In the genomic region with DNA sequence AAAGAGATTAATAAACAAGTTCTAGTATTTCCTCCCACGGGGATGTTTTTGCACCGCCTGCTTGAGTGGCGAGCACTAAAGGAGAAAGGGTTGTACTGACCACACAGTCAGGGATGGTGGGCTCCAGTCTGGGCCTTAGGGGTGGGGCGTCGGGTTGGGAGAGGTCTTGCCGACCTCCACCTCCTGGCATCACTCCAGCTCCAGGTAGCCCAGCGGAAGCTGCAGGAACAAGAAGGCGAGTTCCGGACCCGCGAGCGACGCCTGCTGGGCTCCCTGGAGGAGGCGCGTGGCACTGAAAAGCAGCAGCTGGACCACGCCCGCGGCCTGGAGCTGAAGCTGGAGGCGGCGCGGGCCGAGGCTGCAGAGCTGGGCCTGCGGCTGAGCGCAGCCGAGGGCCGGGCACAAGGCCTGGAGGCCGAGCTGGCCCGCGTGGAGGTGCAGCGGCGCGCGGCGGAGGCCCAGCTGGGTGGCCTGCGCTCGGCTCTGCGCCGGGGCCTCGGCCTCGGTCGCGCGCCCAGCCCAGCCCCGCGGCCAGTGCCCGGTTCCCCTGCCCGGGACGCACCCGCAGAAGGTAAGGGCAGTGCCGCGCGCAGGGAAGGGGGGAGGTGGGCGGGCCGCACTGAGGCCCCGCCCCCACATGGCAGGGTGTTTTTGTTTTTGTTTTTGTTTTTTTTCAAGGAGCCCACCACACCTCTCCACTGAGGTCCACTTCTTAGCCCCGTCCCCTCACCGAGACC, we compare ENCODE assay signal across 8 cellular contexts. TPM values are rescaled to one million over a fixed set of nuclear protein-coding genes. Genes with fewer than 3 reads are reported as not detected.
DNase-seq lines count a peak whose midpoint lies in the region; ATAC-seq and TF ChIP-seq lines count a peak whose summit lies in the region.

No MANE protein-coding gene starts in this region.

- H3K9me3 ChIP-seq in naive thymus-derived CD4-positive, alpha-beta T cell (ENCODE audit: control insufficient read depth in 2 of 3, low read length in 3 of 3): no peaks in the 10 kb centered on the region

- intact Hi-C loops in naive thymus-derived CD4-positive, alpha-beta T cell (cut with micrococcal nuclease): loop anchor here (1.0 to 10.0 kb wide), 5 partner anchors 9 to 86 kb away; partner anchors contain the start of gene ATP13A2 (in 1 of the 2)

- peaks cover 0 to 4% of the 10 kb centered on the region in 2 donors for H3K4me1 ChIP-seq in naive thymus-derived CD4-positive, alpha-beta T cell (ENCODE audit: control insufficient read depth in 2 of 2, insufficient read depth in 2 of 2, low read length in 2 of 2)

- TF ChIP-seq CTCF in GM06990 (IDR thresholded peaks at IDR 0.05; ENCODE audit: insufficient read depth, low read length, poor library complexity, severe bottlenecking): peak; percentile 91

- peak overlapping the region; percentile 14 to 83 (median 68) for H3K27ac Mint-ChIP-seq in naive thymus-derived CD4-positive, alpha-beta T cell
- H3K27ac Mint-ChIP-seq in stimulated activated memory B cell treated with anti-CD40 and anti-IgM and Interleukin-4, amounts not matched to agents 10 μg/mL and 1 μg/mL and 100 μg/mL, for 72 hours: peak overlapping the region; percentile 83

- peaks cover 4 to 14% (median 10%) of the 10 kb centered on the region in 7 donors for H3K4me1 Mint-ChIP-seq in naive thymus-derived CD4-positive, alpha-beta T cell
- H3K4me1 Mint-ChIP-seq in stimulated activated memory B cell treated with anti-CD40 and anti-IgM and Interleukin-4, amounts not matched to agents 10 μg/mL and 1 μg/mL and 100 μg/mL, for 72 hours: peaks cover 22% of the 10 kb centered on the region

- H3K36me3 Mint-ChIP-seq in naive thymus-derived CD4-positive, alpha-beta T cell: peaks cover 0 to 7% (median 0%) of the 10 kb centered on the region in 5 donors
- peaks cover 10% of the 10 kb centered on the region for H3K36me3 Mint-ChIP-seq in stimulated activated memory B cell treated with anti-CD40 and anti-IgM and Interleukin-4, amounts not matched to agents 10 μg/mL and 1 μg/mL and 100 μg/mL, for 72 hours

- peaks cover 0 to 3% (median 0%) of the 10 kb centered on the region in 11 donors for H3K9me3 Mint-ChIP-seq in naive thymus-derived CD4-positive, alpha-beta T cell
- no peaks in the 10 kb centered on the region for H3K9me3 Mint-ChIP-seq in stimulated activated memory B cell treated with anti-CD40 and anti-IgM and Interleukin-4, amounts not matched to agents 10 μg/mL and 1 μg/mL and 100 μg/mL, for 72 hours

- CTCF ChIA-PET in naive thymus-derived CD4-positive, alpha-beta T cell (lab: Charles Lee): interaction anchor here (0.7 to 2.2 kb wide), 7 partner anchors 8 to 85 kb away, joined by 3 to 14 read pairs (median 5); partner anchors contain the start of gene CROCC

- no peaks in the 10 kb centered on the region for H3K27me3 ChIP-seq in GM06990 (replicated peaks; ENCODE audit: control insufficient read depth, insufficient read depth, low read length)
- no peaks in the 10 kb centered on the region for H3K27me3 ChIP-seq in naive thymus-derived CD4-positive, alpha-beta T cell (ENCODE audit: control insufficient read depth in 2 of 2, insufficient read depth in 2 of 2, low read length in 2 of 2)

- H3K4me3 Mint-ChIP-seq in naive thymus-derived CD4-positive, alpha-beta T cell: peak overlapping the region; percentile 71 to 87 (median 82)
- peak overlapping the region; percentile 86 for H3K4me3 Mint-ChIP-seq in stimulated activated memory B cell treated with anti-CD40 and anti-IgM and Interleukin-4, amounts not matched to agents 10 μg/mL and 1 μg/mL and 100 μg/mL, for 72 hours

- peak overlapping the region; percentile 52 for H3K4me3 ChIP-seq in GM06990 (replicated peaks; ENCODE audit: low read depth, low read length)
- peak overlapping the region; percentile 40 for H3K4me3 ChIP-seq in naive thymus-derived CD4-positive, alpha-beta T cell (ENCODE audit: low read length)

- POLR2A ChIA-PET in naive thymus-derived CD4-positive, alpha-beta T cell (lab: Charles Lee): interaction anchor here (0.7 to 1.5 kb wide), 7 partner anchors 9 to 72 kb away, joined by 3 to 13 read pairs (median 3); no protein-coding TSS in a partner anchor

- peak; percentile 80 for DNase-seq in GM06990 (ENCODE audit: extremely low read depth, insufficient read length)
- DNase-seq in NOMO-1 (lab: John Stamatoyannopoulos, UW; ENCODE audit: unreplicated experiment in 2 of 2): peak; percentile 34 to 70
- DNase-seq in activated T-cell treated with anti-CD3 and anti-CD28 coated beads for 4 hours: peak; percentile 60
- DNase-seq in fibroblast of gingiva (ENCODE audit: low read depth): peak; percentile 72
- peak; percentile 50 to 83 (median 66) for DNase-seq in naive thymus-derived CD4-positive, alpha-beta T cell
- no peak for DNase-seq in DMS114 treated with DMSO at 0.1 percent for 48 hours (lab: John Stamatoyannopoulos, UW; ENCODE audit: unreplicated experiment)

- peak overlapping the region; percentile 48 for H3K27ac ChIP-seq in naive thymus-derived CD4-positive, alpha-beta T cell (ENCODE audit: low read depth, low read length)

- H3K36me3 ChIP-seq in GM06990 (ENCODE audit: control insufficient read depth, insufficient read depth, low read length): no peaks in the 10 kb centered on the region
- peaks cover 0 to 14% (median 0%) of the 10 kb centered on the region in 3 experiments for H3K36me3 ChIP-seq in naive thymus-derived CD4-positive, alpha-beta T cell (ENCODE audit: control insufficient read depth in 2 of 3, insufficient read depth in 3 of 3, low read length in 3 of 3)

- peak; percentile 48 for ATAC-seq in HG02884 (IDR thresholded peaks at IDR 0.05; ENCODE audit: unreplicated experiment)
- ATAC-seq in naive thymus-derived CD4-positive, alpha-beta T cell: peak; percentile 92
- peak; percentile 92 for ATAC-seq in stimulated activated memory B cell treated with anti-CD40 and anti-IgM and Interleukin-4, amounts not matched to agents 10 μg/mL and 1 μg/mL and 100 μg/mL, for 72 hours

- no peaks in the 10 kb centered on the region for H3K27me3 Mint-ChIP-seq in naive thymus-derived CD4-positive, alpha-beta T cell
- H3K27me3 Mint-ChIP-seq in stimulated activated memory B cell treated with anti-CD40 and anti-IgM and Interleukin-4, amounts not matched to agents 10 μg/mL and 1 μg/mL and 100 μg/mL, for 72 hours: no peaks in the 10 kb centered on the region

RNA-seq across cellular contexts. Expression of gene MFAP2, which starts 19.7 kb away (rescaled TPM):
- not detected for total RNA-seq in naive thymus-derived CD4-positive, alpha-beta T cell
- polyA plus RNA-seq in naive thymus-derived CD4-positive, alpha-beta T cell: under 1 TPM in 1 of 2 donors, not detected in 1; 0.76 TPM

RNA-seq across cellular contexts. Expression of gene CROCC, which starts 39.0 kb away (rescaled TPM):
- total RNA-seq in naive thymus-derived CD4-positive, alpha-beta T cell: 10 to 100 TPM; 33.8 to 84.8 (median 62.7) TPM
- 1 to 10 TPM; 1.4 to 6.8 TPM for polyA plus RNA-seq in naive thymus-derived CD4-positive, alpha-beta T cell

RNA-seq across cellular contexts. Expression of gene ATP13A2, which starts 51.0 kb away (rescaled TPM):
- 10 to 100 TPM; 32.9 to 57.4 (median 42.1) TPM for total RNA-seq in naive thymus-derived CD4-positive, alpha-beta T cell
- polyA plus RNA-seq in naive thymus-derived CD4-positive, alpha-beta T cell: 10 to 100 TPM; 25.6 to 59.1 TPM
